8 cellular contexts compared by ENCODE assay signal in the genomic region with DNA sequence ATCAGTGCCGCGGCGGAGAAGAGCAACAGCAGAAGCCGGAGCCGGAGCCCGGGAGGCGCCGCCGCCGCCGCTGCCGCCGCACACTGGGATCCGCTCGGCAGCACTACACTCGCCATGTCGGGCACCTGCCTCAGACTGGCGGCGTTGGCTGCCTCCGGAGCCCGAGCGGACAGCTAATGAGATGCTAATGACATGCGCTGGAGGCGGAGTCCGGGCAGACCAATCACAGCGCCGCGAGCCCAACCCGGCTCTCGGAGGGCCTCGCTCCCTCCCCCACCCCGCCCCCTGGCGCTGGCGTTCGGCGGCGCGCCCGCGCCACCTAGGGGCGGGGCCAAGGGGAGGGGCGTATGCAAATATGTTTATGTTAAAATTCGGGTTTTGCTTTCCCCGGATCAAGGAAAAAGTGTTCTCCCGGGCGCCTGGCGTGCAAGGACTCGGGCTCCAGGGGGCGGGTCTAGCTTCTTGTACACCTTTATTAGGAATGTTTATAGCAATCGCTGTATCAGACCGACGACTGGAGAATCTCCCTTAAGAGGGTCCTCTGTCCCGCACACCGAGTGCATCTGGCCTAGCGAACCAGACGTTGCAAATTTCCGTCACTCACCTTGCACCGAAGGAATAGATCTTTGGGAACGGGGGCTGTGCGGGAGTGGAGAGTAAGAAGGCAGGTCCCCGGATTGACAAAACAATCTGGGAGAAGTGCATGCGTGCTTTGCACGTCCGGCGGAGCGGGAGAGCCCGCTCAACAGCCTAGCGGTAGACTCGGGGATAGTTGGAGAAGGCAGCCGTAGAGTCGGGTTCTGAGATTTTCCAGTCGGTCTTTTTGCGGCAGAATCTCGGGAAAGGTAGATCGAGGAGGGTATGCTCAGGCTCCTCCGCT. TPM values are rescaled to one million over a fixed set of nuclear protein-coding genes. Genes with fewer than 3 reads are reported as not detected.
DNase-seq lines count a peak whose midpoint lies in the region; ATAC-seq lines count a peak whose summit lies in the region.

A gene (minus strand): TSS at position 137 of the 880 bp plus-strand sequence.

- H3K4me1 Mint-ChIP-seq in activated CD4-positive, alpha-beta T cell treated with anti-CD3 and anti-CD28 coated beads, Interleukin-2, amount 10 ng/mL, durations not matched to agents 24 days and 14 days = peaks cover 3% of the 10 kb centered on the region

- no peaks in the 10 kb centered on the region for H3K9me3 Mint-ChIP-seq in activated CD4-positive, alpha-beta T cell treated with anti-CD3 and anti-CD28 coated beads, Interleukin-2, amount 10 ng/mL, durations not matched to agents 24 days and 14 days

- H3K27me3 Mint-ChIP-seq in activated CD4-positive, alpha-beta T cell treated with anti-CD3 and anti-CD28 coated beads, Interleukin-2, amount 10 ng/mL, durations not matched to agents 24 days and 14 days = peaks cover 29% of the 10 kb centered on the region

- DNase-seq in ELF-1 (ENCODE audit: low read depth, low spot score) (peak; percentile 98), NCI-H2171 treated with DMSO at 0.1 percent for 48 hours (lab: John Stamatoyannopoulos, UW) (peak; percentile 98), cortex of kidney (lab: John Stamatoyannopoulos, UW) (peak; percentile 51), kidney tubule cell (ENCODE audit: low spot score) (peak; percentile 98), HT-29 (ENCODE audit: low spot score) (no peak)
- DNase-seq in activated CD4-positive, alpha-beta T cell treated with anti-CD3 and anti-CD28 coated beads, Interleukin-2, amount 10 ng/mL, durations not matched to agents 24 days and 14 days = peak; percentile 84
- DNase-seq in stimulated activated CD4-positive, alpha-beta T cell treated with anti-CD3 and anti-CD28 coated beads, Interleukin-15, amount 100 ng/mL, for 24 hours = peak; percentile 81

- no peaks in the 10 kb centered on the region for H3K36me3 Mint-ChIP-seq in activated CD4-positive, alpha-beta T cell treated with anti-CD3 and anti-CD28 coated beads, Interleukin-2, amount 10 ng/mL, durations not matched to agents 24 days and 14 days (ENCODE audit: low read depth)

- H3K27ac Mint-ChIP-seq in activated CD4-positive, alpha-beta T cell treated with anti-CD3 and anti-CD28 coated beads, Interleukin-2, amount 10 ng/mL, durations not matched to agents 24 days and 14 days = peak within 1 kb of the TSS; percentile 4

- intact Hi-C loops in activated CD4-positive, alpha-beta T cell treated with anti-CD3 and anti-CD28 coated beads, Interleukin-2, amount 10 ng/mL, durations not matched to agents 24 days and 14 days (cut with micrococcal nuclease) = no loop called here

- H3K4me3 Mint-ChIP-seq in activated CD4-positive, alpha-beta T cell treated with anti-CD3 and anti-CD28 coated beads, Interleukin-2, amount 10 ng/mL, durations not matched to agents 24 days and 14 days = peak within 1 kb of the TSS; percentile 66

- ATAC-seq in HG02852 (IDR thresholded peaks at IDR 0.05; ENCODE audit: unreplicated experiment) = peak; percentile 80

RNA-seq across cellular contexts. Expression of the gene that starts here (rescaled TPM):
- 0.26 and 0.72 TPM in 2 replicates for total RNA-seq in activated CD4-positive, alpha-beta T cell treated with anti-CD3 and anti-CD28 coated beads, Interleukin-2, amount 10 ng/mL, durations not matched to agents 24 days and 14 days
- total RNA-seq in HT-29 (2014; rRNA removed; shearing (Covaris generic)) = not detected in 2 replicates

Comparison
In these comparisons a context has a peak if more than half of its experiments do, and no peak if none do; other contexts are left out.
1. Peak in DNase-seq in activated CD4-positive, alpha-beta T cell treated with anti-CD3 and anti-CD28 coated beads, Interleukin-2, amount 10 ng/mL, durations not matched to agents 24 days and 14 days; RNA of the gene not detected or under 1 TPM.